ENCODE assay signal across 18 cellular contexts in genomic region chr9:441131-441530, GRCh38.
DNase-seq lines count a peak whose midpoint lies in the region; ATAC-seq and TF ChIP-seq lines count a peak whose summit lies in the region.
"Had no signal": no experiment of that assay in that cellular context is flagged by ENCODE, and none has a peak within 500 bp of the region (broad histone marks: within the 10 kb centered on the region; RNA-seq: fewer than 3 reads in every experiment).

No MANE protein-coding gene starts in this region.

- peaks cover 15 to 36% of the 10 kb centered on the region in 2 donors for H3K36me3 Mint-ChIP-seq in activated T-cell treated with anti-CD3 and anti-CD28 coated beads, Interleukin-2, amount 50 U/mL, for 72 hours (ENCODE audit: insufficient read depth in 2 of 2)
- peaks cover 76 to 95% of the 10 kb centered on the region in 2 donors for H3K36me3 Mint-ChIP-seq in CD4-positive, alpha-beta memory T cell
- H3K36me3 Mint-ChIP-seq in central memory CD8-positive, alpha-beta T cell (ENCODE audit: insufficient read depth), result peaks cover 64% of the 10 kb centered on the region
- H3K36me3 Mint-ChIP-seq in nephron progenitor cell (ENCODE audit: low read depth), result no peaks in the 10 kb centered on the region

- no peak overlapping the region for H3K4me3 ChIP-seq in CD4-positive, alpha-beta memory T cell (ENCODE audit: low read length in 2 of 2)

- TF ChIP-seq CTCF in nephron progenitor cell (IDR thresholded peaks at IDR 0.05), result no peak

- peaks cover 4% of the 10 kb centered on the region for H3K4me1 Mint-ChIP-seq in activated T-cell treated with anti-CD3 and anti-CD28 coated beads, Interleukin-2, amount 50 U/mL, for 72 hours (ENCODE audit: low read depth)
- peaks cover 5 to 10% (median 9%) of the 10 kb centered on the region in 4 donors for H3K4me1 Mint-ChIP-seq in CD4-positive, alpha-beta memory T cell
- H3K4me1 Mint-ChIP-seq in central memory CD8-positive, alpha-beta T cell, result no peaks in the 10 kb centered on the region
- peaks cover 53% of the 10 kb centered on the region for H3K4me1 Mint-ChIP-seq in nephron progenitor cell
- H3K4me1 Mint-ChIP-seq: CD14-positive monocyte had no signal

- no peaks in the 10 kb centered on the region for H3K27me3 ChIP-seq in CD4-positive, alpha-beta memory T cell (ENCODE audit: insufficient read depth, low read length)

- no peak overlapping the region for H3K4me3 Mint-ChIP-seq in activated T-cell treated with anti-CD3 and anti-CD28 coated beads, Interleukin-2, amount 50 U/mL, for 72 hours
- no peak overlapping the region for H3K4me3 Mint-ChIP-seq in CD4-positive, alpha-beta memory T cell
- H3K4me3 Mint-ChIP-seq in central memory CD8-positive, alpha-beta T cell, result no peak overlapping the region
- no peak overlapping the region for H3K4me3 Mint-ChIP-seq in nephron progenitor cell
- H3K4me3 Mint-ChIP-seq: CD14-positive monocyte, HFFc6 had no signal

- H3K9me3 ChIP-seq in CD4-positive, alpha-beta memory T cell (ENCODE audit: control insufficient read depth in 1 of 2, low read length in 2 of 2), result no peaks in the 10 kb centered on the region

- peak overlapping the region; percentile 20 for H3K27ac Mint-ChIP-seq in activated T-cell treated with anti-CD3 and anti-CD28 coated beads, Interleukin-2, amount 50 U/mL, for 72 hours
- peak overlapping the region in 5 of 7 donors; percentile 11 to 71 (median 63) for H3K27ac Mint-ChIP-seq in CD4-positive, alpha-beta memory T cell
- peak overlapping the region; percentile 80 for H3K27ac Mint-ChIP-seq in central memory CD8-positive, alpha-beta T cell (ENCODE audit: low read depth)
- peak overlapping the region; percentile 89 for H3K27ac Mint-ChIP-seq in nephron progenitor cell
- H3K27ac Mint-ChIP-seq: HFFc6 had no signal

- ATAC-seq in activated T-cell treated with anti-CD3 and anti-CD28 coated beads, Interleukin-2, amount 50 U/mL, for 72 hours (replicated peaks in 1 of 2), result no peak
- ATAC-seq in central memory CD8-positive, alpha-beta T cell (replicated peaks; ENCODE audit: extremely low read depth, poor library complexity, severe bottlenecking), result no peak
- no peak for ATAC-seq in GM18505 (IDR thresholded peaks at IDR 0.05; ENCODE audit: unreplicated experiment)
- no peak for ATAC-seq in GM21390 (IDR thresholded peaks at IDR 0.05; ENCODE audit: unreplicated experiment)

- POLR2A ChIA-PET in CD4-positive, alpha-beta memory T cell (lab: Charles Lee; ENCODE audit: partially characterized antibody), result no interaction called here

- peaks cover 87% of the 10 kb centered on the region for H3K36me3 ChIP-seq in CD4-positive, alpha-beta memory T cell (ENCODE audit: insufficient read depth, low read length)

- no peaks in the 10 kb centered on the region for H3K9me3 Mint-ChIP-seq in activated T-cell treated with anti-CD3 and anti-CD28 coated beads, Interleukin-2, amount 50 U/mL, for 72 hours
- H3K9me3 Mint-ChIP-seq in CD4-positive, alpha-beta memory T cell, result peaks cover 0 to 2% (median 0%) of the 10 kb centered on the region in 8 donors
- no peaks in the 10 kb centered on the region for H3K9me3 Mint-ChIP-seq in central memory CD8-positive, alpha-beta T cell
- peaks cover 4% of the 10 kb centered on the region for H3K9me3 Mint-ChIP-seq in nephron progenitor cell
- H3K9me3 Mint-ChIP-seq: CD14-positive monocyte, HFFc6 had no signal

- no peak overlapping the region for H3K27ac ChIP-seq in CD4-positive, alpha-beta memory T cell (ENCODE audit: low read depth, low read length)

- peaks cover under 1% of the 10 kb centered on the region for H3K4me1 ChIP-seq in CD4-positive, alpha-beta memory T cell (ENCODE audit: insufficient read depth, low read length)

- no peak for TF ChIP-seq POLR2A in GM18505 (IDR thresholded peaks at IDR 0.05; ENCODE audit: borderline replicate concordance, extremely low read depth, insufficient read depth, insufficient read length)

- intact Hi-C loops in CD4-positive, alpha-beta memory T cell (cut with micrococcal nuclease), result no loop called here

- DNase-seq in activated T-cell treated with anti-CD3 and anti-CD28 coated beads, Interleukin-2, amount 50 U/mL, for 72 hours, result no peak
- no peak for DNase-seq in activated T-cell treated with anti-CD3 and anti-CD28 coated beads, Interleukin-2, amount 50 U/mL, for 1 hour
- DNase-seq in CD4-positive, alpha-beta memory T cell, result no peak
- no peak for DNase-seq in central memory CD8-positive, alpha-beta T cell (ENCODE audit: low spot score in 2 of 2)
- DNase-seq in nephron progenitor cell, result peak; percentile 12
- DNase-seq: AML-193; EL; HFFc6; KG1; NCI-H1092; NCI-H2081 treated with DMSO at 0.1 percent for 48 hours; NCI-H345; NCI-H526; NK-92 treated with Interleukin-12 subunit alpha and Interleukin-12 subunit beta, amount 100 ng/mL, for 24 hours; SHP77 treated with DMSO at 0.1 percent for 48 hours had no signal

- no peaks in the 10 kb centered on the region for H3K27me3 Mint-ChIP-seq in activated T-cell treated with anti-CD3 and anti-CD28 coated beads, Interleukin-2, amount 50 U/mL, for 72 hours (ENCODE audit: low read depth)
- no peaks in the 10 kb centered on the region for H3K27me3 Mint-ChIP-seq in CD4-positive, alpha-beta memory T cell
- H3K27me3 Mint-ChIP-seq in central memory CD8-positive, alpha-beta T cell, result no peaks in the 10 kb centered on the region
- H3K27me3 Mint-ChIP-seq in nephron progenitor cell (ENCODE audit: low read depth, poor library complexity), result peaks cover 4% of the 10 kb centered on the region

- CTCF ChIA-PET in CD4-positive, alpha-beta memory T cell (lab: Charles Lee; ENCODE audit: partially characterized antibody), result no interaction called here

Comparison
In these comparisons a context has a peak if more than half of its experiments do, and no peak if none do; other contexts are left out.
1. H3K27ac Mint-ChIP-seq: peak in every context shown above with its lines; median percentile 89 in nephron progenitor cell; 80 in central memory CD8-positive, alpha-beta T cell; 63 in CD4-positive, alpha-beta memory T cell; 20 in activated T-cell treated with anti-CD3 and anti-CD28 coated beads, Interleukin-2, amount 50 U/mL, for 72 hours.